8 cellular contexts compared by ENCODE assay signal in the genomic region with DNA sequence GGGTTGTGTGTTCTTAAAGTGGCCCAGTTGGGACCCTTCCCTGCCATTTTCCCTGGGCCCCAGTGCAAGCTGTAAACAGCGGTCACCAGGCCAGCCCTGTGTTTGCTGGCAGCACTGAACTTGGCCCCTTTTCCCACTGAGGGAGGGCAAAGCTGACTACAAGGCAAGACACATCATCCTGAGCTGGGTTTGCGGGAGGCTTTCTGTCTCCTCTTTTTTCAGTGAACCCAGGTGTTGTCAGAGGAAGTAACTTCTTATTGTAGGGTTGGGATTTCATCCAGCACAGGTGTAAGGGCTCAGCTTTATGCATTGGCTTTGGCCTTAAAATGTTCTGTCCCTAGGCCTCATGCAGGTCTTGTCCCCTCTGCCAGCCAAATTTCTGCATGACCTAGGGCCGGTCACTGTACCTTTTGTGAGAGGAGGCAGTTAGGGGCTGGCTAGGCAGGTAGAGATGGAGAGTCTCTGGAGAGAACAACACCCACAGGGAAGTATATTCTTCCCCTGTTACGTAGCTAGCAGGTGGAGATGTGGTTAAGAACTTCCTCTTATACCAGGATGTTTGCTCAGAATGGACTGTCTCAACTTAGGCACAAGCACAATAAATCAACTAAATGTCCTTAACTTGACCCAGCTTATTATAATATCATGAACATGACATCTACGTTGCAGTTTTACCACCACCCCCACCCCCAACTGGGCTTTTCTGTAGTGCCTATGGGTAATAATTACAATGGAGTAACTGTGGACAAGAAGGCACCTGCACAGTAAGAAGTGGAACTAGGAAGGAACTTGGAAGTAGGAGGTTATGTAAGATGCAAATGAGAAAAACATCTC.
DNase-seq lines count a peak whose midpoint lies in the region; ATAC-seq and TF ChIP-seq lines count a peak whose summit lies in the region.

No MANE protein-coding gene starts in this region.

- no peaks in the 10 kb centered on the region for H3K79me2 ChIP-seq in mammary epithelial cell (ENCODE audit: insufficient read depth, low read length)
- H3K79me2 ChIP-seq in smooth muscle cell (ENCODE audit: low read depth), result no peaks in the 10 kb centered on the region

- 81% methylated on average over 5 of the region's 5 CpGs for WGBS in mammary epithelial cell (ENCODE audit: low coverage, missing lambda C conversion rate)
- WGBS in smooth muscle cell (ENCODE audit: low lambda C conversion rate), result 83% methylated on average over 5 of the region's 5 CpGs

- H3K4me3 ChIP-seq in breast epithelium, result no peak overlapping the region
- no peak overlapping the region for H3K4me3 ChIP-seq in mammary epithelial cell (replicated peaks in 1 of 3; ENCODE audit: insufficient read depth in 1 of 3, low read depth in 2 of 3, low read length in 3 of 3)
- H3K4me3 ChIP-seq in smooth muscle cell, result no peak overlapping the region

- intact Hi-C loops in breast epithelium (cut with DNase I; ENCODE audit: low total_unique reads) (no loop called here), mammary epithelial cell (cut with micrococcal nuclease) (no loop called here)

- CTCF ChIA-PET in mammary epithelial cell (lab: Charles Lee; ENCODE audit: low non-redundant PET), result no interaction called here

- H3F3A ChIP-seq in smooth muscle cell (ENCODE audit: low read depth), result no peaks in the 10 kb centered on the region

- no peaks in the 10 kb centered on the region for H3K27me3 Mint-ChIP-seq in stimulated activated naive CD8-positive, alpha-beta T cell treated with anti-CD3 and anti-CD28 coated beads, Interleukin-15, amount 100 ng/mL, for 72 hours

- DNase-seq in breast epithelium (ENCODE audit: low spot score in 2 of 2), result no peak
- DNase-seq in mammary epithelial cell, result no peak
- DNase-seq in SIG-M5 treated with dmso at 0.1 percent for 504 hours (lab: John Stamatoyannopoulos, UW; ENCODE audit: unreplicated experiment), result peak; percentile 81
- no peak for DNase-seq in stimulated activated naive CD8-positive, alpha-beta T cell treated with anti-CD3 and anti-CD28 coated beads, Interleukin-15, amount 100 ng/mL, for 72 hours
- DNase-seq in inferior parietal cortex (ENCODE audit: extremely low spot score), result no peak
- no peak for DNase-seq in smooth muscle cell (lab: John Stamatoyannopoulos, UW; ENCODE audit: unreplicated experiment)
- DNase-seq in T-helper 2 cell, result no peak

- H3K4me2 ChIP-seq in mammary epithelial cell (ENCODE audit: insufficient read depth, low read depth, low read length), result no peak overlapping the region
- H3K4me2 ChIP-seq in smooth muscle cell, result no peak overlapping the region

- H3K4me1 ChIP-seq in breast epithelium (no peaks in the 10 kb centered on the region), mammary epithelial cell (ENCODE audit: insufficient read depth, low read length) (peaks cover 1% of the 10 kb centered on the region), smooth muscle cell (ENCODE audit: low read depth) (no peaks in the 10 kb centered on the region)

- no peak overlapping the region for H3K9ac ChIP-seq in mammary epithelial cell (ENCODE audit: insufficient read depth, low read length)
- no peak overlapping the region for H3K9ac ChIP-seq in smooth muscle cell (ENCODE audit: low read depth)

- TF ChIP-seq CTCF in breast epithelium (IDR thresholded peaks at IDR 0.05), result no peak
- TF ChIP-seq CTCF in mammary epithelial cell (conservative IDR thresholded peaks at IDR 0.05 in 1 of 2, IDR thresholded peaks at IDR 0.05 in 1 of 2; ENCODE audit: extremely low read depth in 1 of 2, insufficient read depth in 1 of 2, low read depth in 1 of 2, low read length in 2 of 2), result no peak
- no peak for TF ChIP-seq CTCF in smooth muscle cell (IDR thresholded peaks at IDR 0.05; ENCODE audit: borderline replicate concordance, insufficient read depth, poor library complexity, severe bottlenecking)

- BruUV-seq in mammary epithelial cell (replicated peaks; lab: Mats Ljungman, UMichigan), result no TSS peak

- H3K27ac ChIP-seq in breast epithelium, result peak overlapping the region; percentile 76 to 82
- no peak overlapping the region for H3K27ac ChIP-seq in mammary epithelial cell (ENCODE audit: insufficient read depth, low read depth, low read length)
- no peak overlapping the region for H3K27ac ChIP-seq in smooth muscle cell (ENCODE audit: low read depth)

- no peak overlapping the region for H3K4me3 Mint-ChIP-seq in stimulated activated naive CD8-positive, alpha-beta T cell treated with anti-CD3 and anti-CD28 coated beads, Interleukin-15, amount 100 ng/mL, for 72 hours

- no peaks in the 10 kb centered on the region for H3K36me3 ChIP-seq in breast epithelium
- H3K36me3 ChIP-seq in mammary epithelial cell (ENCODE audit: insufficient read depth, low read length), result no peaks in the 10 kb centered on the region
- no peaks in the 10 kb centered on the region for H3K36me3 ChIP-seq in smooth muscle cell (ENCODE audit: low read depth)

- in situ Hi-C loops in mammary epithelial cell (cut with MboI; ENCODE audit: low sequenced_read_pairs in 2 of 2), result no loop called here

- TF ChIP-seq POLR2A in breast epithelium (IDR thresholded peaks at IDR 0.05), result no peak

- no peak overlapping the region for H2AFZ ChIP-seq in mammary epithelial cell (ENCODE audit: low read depth, low read length)
- H2AFZ ChIP-seq in smooth muscle cell (ENCODE audit: low read depth), result no peak overlapping the region

- peak; percentile 80 for ATAC-seq in HG03064 (IDR thresholded peaks at IDR 0.05; ENCODE audit: low read depth, unreplicated experiment)
- peak; percentile 47 for ATAC-seq in stimulated activated naive CD8-positive, alpha-beta T cell treated with anti-CD3 and anti-CD28 coated beads, Interleukin-15, amount 100 ng/mL, for 72 hours

- H3K9me3 ChIP-seq in breast epithelium (no peaks in the 10 kb centered on the region), mammary epithelial cell (replicated peaks; ENCODE audit: insufficient read depth, low read length) (no peaks in the 10 kb centered on the region), smooth muscle cell (replicated peaks; ENCODE audit: low read depth) (no peaks in the 10 kb centered on the region)

- no peaks in the 10 kb centered on the region for H4K20me1 ChIP-seq in mammary epithelial cell (ENCODE audit: insufficient read depth, low read length)
- H4K20me1 ChIP-seq in smooth muscle cell (ENCODE audit: low read depth), result no peaks in the 10 kb centered on the region

- peak overlapping the region; percentile 3 to 47 for H3K27ac Mint-ChIP-seq in stimulated activated naive CD8-positive, alpha-beta T cell treated with anti-CD3 and anti-CD28 coated beads, Interleukin-15, amount 100 ng/mL, for 72 hours

- no peaks in the 10 kb centered on the region for H3K27me3 ChIP-seq in breast epithelium
- H3K27me3 ChIP-seq in mammary epithelial cell (ENCODE audit: insufficient read depth, low read length), result no peaks in the 10 kb centered on the region
- H3K27me3 ChIP-seq in smooth muscle cell (ENCODE audit: low read depth), result peaks cover 3% of the 10 kb centered on the region

- H3K4me1 Mint-ChIP-seq in stimulated activated naive CD8-positive, alpha-beta T cell treated with anti-CD3 and anti-CD28 coated beads, Interleukin-15, amount 100 ng/mL, for 72 hours, result peaks cover 19% of the 10 kb centered on the region

- dilution Hi-C loops in mammary epithelial cell (cut with HindIII; ENCODE audit: low sequenced_read_pairs), result no loop called here

- H3K9me3 Mint-ChIP-seq in stimulated activated naive CD8-positive, alpha-beta T cell treated with anti-CD3 and anti-CD28 coated beads, Interleukin-15, amount 100 ng/mL, for 72 hours, result no peaks in the 10 kb centered on the region

Comparison
In these comparisons a context has a peak if more than half of its experiments do, and no peak if none do; other contexts are left out.
1. H3K27ac ChIP-seq: peak in breast epithelium (2 of 2); none in mammary epithelial cell (single experiment) and smooth muscle cell (single experiment).